19 cellular contexts compared by ENCODE assay signal in genomic region chr13:63901630-63902029, GRCh38.
"Had no signal": no experiment of that assay in that cellular context is flagged by ENCODE, and none has a peak within 500 bp of the region (broad histone marks: within the 10 kb centered on the region; RNA-seq: fewer than 3 reads in every experiment).

No MANE protein-coding gene starts in this region.

- H3K27me3 ChIP-seq: ascending aorta, esophagus squamous epithelium, neutrophil, stomach, vagina had no signal

- FAIRE-seq: bronchial epithelial cell had no signal

- H3K4me1 Mint-ChIP-seq: naive B cell had no signal

- H3K9me3 ChIP-seq: ascending aorta, neutrophil, stomach, vagina had no signal

- H3K4me3 Mint-ChIP-seq: activated CD8-positive, alpha-beta T cell treated with anti-CD3 and anti-CD28 coated beads, Interleukin-2, amount 10 ng/mL, durations not matched to agents 7 days and 5 days; naive B cell had no signal

- H3K36me3 ChIP-seq: ascending aorta, esophagus squamous epithelium, neutrophil, stomach, vagina, WERI-Rb-1 had no signal

- DNase-seq: activated CD4-positive, alpha-beta T cell treated with anti-CD3 and anti-CD28 coated beads for 4 hours; activated CD8-positive, alpha-beta memory T cell treated with anti-CD3 and anti-CD28 coated beads, Interleukin-2, amount 50 U/mL, for 48 hours; activated CD8-positive, alpha-beta T cell treated with anti-CD3 and anti-CD28 coated beads, Interleukin-2, amount 10 ng/mL, durations not matched to agents 7 days and 5 days; activated naive CD4-positive, alpha-beta T cell; esophagus squamous epithelium; foreskin fibroblast; glutamatergic neuron; left colon; naive B cell; retina; stimulated activated CD4-positive, alpha-beta T cell treated with anti-CD3 and anti-CD28 coated beads, Interleukin-15, amount 100 ng/mL, for 24 hours; stimulated activated CD4-positive, alpha-beta T cell treated with anti-CD3 and anti-CD28 coated beads, Interleukin-4, amount 100 ng/mL, for 4 hours; stomach; WERI-Rb-1 had no signal

- H3K27ac ChIP-seq: ascending aorta, esophagus squamous epithelium, neutrophil, stomach, vagina, WERI-Rb-1 had no signal

- H3K27ac Mint-ChIP-seq: activated CD8-positive, alpha-beta T cell treated with anti-CD3 and anti-CD28 coated beads, Interleukin-2, amount 10 ng/mL, durations not matched to agents 7 days and 5 days; naive B cell had no signal

- H3K4me3 ChIP-seq: ascending aorta, esophagus squamous epithelium, lung, stomach, vagina had no signal

- ATAC-seq: activated CD8-positive, alpha-beta T cell treated with anti-CD3 and anti-CD28 coated beads, Interleukin-2, amount 10 ng/mL, durations not matched to agents 7 days and 5 days; left colon had no signal

- H3K27me3 Mint-ChIP-seq: naive B cell had no signal

- H3K36me3 Mint-ChIP-seq: naive B cell had no signal

- H3K4me1 ChIP-seq: ascending aorta, esophagus squamous epithelium, stomach, vagina had no signal
